In the genomic region with DNA sequence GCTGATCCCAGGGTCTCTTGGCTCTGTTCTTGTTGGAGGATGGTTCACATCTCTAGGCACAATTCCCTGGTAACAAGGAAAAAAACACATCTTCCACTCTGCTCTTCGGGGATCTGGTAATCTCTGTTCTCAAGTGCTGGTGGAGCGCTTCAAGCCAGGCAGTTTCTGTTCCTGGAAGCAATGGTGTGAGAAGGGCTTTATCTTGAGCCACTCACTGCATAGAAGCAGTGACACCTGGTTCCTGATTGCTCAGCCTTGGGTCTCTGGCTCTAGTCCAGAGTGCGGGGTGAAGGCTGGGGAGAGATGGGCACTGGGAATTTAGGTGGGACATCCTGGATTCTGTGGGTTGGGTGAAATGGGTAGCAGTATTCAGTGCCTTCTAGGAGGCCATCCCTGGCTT, we compare ENCODE assay signal across 11 cellular contexts. TPM values are rescaled to one million over a fixed set of nuclear protein-coding genes. Genes with fewer than 3 reads are reported as not detected.
A peak's percentile ranks its signal among the peaks of the same experiment; 100 is the strongest.
DNase-seq lines count a peak whose midpoint lies in the region; ATAC-seq and TF ChIP-seq lines count a peak whose summit lies in the region.
"Had no signal": no experiment of that assay in that cellular context is flagged by ENCODE, and none has a peak within 500 bp of the region (broad histone marks: within the 10 kb centered on the region; RNA-seq: fewer than 3 reads in every experiment).

No MANE protein-coding gene starts in this region.

- H3K9me3 ChIP-seq in BLaER1 (no peaks in the 10 kb centered on the region), testis (no peaks in the 10 kb centered on the region)

- intact Hi-C loops in left ventricle myocardium superior (cut with micrococcal nuclease) (no loop called here), testis (cut with DNase I; ENCODE audit: low total_unique reads) (no loop called here)

- 75 to 86% methylated on average over 3 of the region's 3 CpGs for WGBS in testis, 2 donors

- ATAC-seq in GM19397 (IDR thresholded peaks at IDR 0.05; ENCODE audit: unreplicated experiment) (peak; percentile 65), HG03175 (IDR thresholded peaks at IDR 0.05; ENCODE audit: unreplicated experiment) (peak; percentile 70), left ventricle myocardium superior (peak; percentile 5)

- H4K20me1 ChIP-seq in BLaER1 = peaks cover 100% of the 10 kb centered on the region

- no peak for DNase-seq in left ventricle myocardium superior
- no peak for DNase-seq in NCI-H446 treated with DMSO at 0.1 percent for 48 hours (lab: John Stamatoyannopoulos, UW)
- DNase-seq in testis = no peak
- no peak for DNase-seq in stimulated activated CD8-positive, alpha-beta memory T cell treated with anti-CD3 and anti-CD28 coated beads, Interleukin-4, amount 100 ng/mL, for 48 hours
- no peak for DNase-seq in RKO (ENCODE audit: low spot score)
- DNase-seq: activated T-cell treated with anti-CD3 and anti-CD28 coated beads, Interleukin-2, amount 50 U/mL, for 1 hour; NCI-H1694 treated with DMSO at 0.1 percent for 48 hours; nucleus accumbens had no signal

- H3K9ac ChIP-seq in BLaER1 = no peak overlapping the region

- H3K4me3 ChIP-seq in BLaER1 (no peak overlapping the region), testis (no peak overlapping the region)

- no peak overlapping the region for H3K27ac ChIP-seq in BLaER1
- no peak overlapping the region for H3K27ac ChIP-seq in testis

- H3K27me3 ChIP-seq in BLaER1 (no peaks in the 10 kb centered on the region), testis (no peaks in the 10 kb centered on the region)

- H3K4me1 ChIP-seq in BLaER1 (peaks cover 52% of the 10 kb centered on the region), testis (peaks cover 6% of the 10 kb centered on the region)

- TF ChIP-seq CTCF in testis (IDR thresholded peaks at IDR 0.05) = no peak

- H3K4me2 ChIP-seq in BLaER1 = peak overlapping the region; percentile 57

- H3K36me3 ChIP-seq in BLaER1 (peaks cover 47% of the 10 kb centered on the region), testis (ENCODE audit: low read depth, missing control alignments) (no peaks in the 10 kb centered on the region)

- no peak for TF ChIP-seq POLR2A in testis (IDR thresholded peaks at IDR 0.05)

RNA-seq across cellular contexts. Expression of gene AKAP1, which starts 14.1 kb away (rescaled TPM):
- total RNA-seq in left ventricle myocardium superior (282 TPM), testis (100 to 1,000 TPM in 1 of 2 donors, 10 to 100 TPM in 1; 73.0 to 304 TPM)
- 224 TPM for polyA plus RNA-seq in testis (ENCODE audit: insufficient read depth, low read depth, low replicate concordance)

Comparison
In these comparisons a context has a peak if more than half of its experiments do, and no peak if none do; other contexts are left out.
1. ATAC-seq: peak in every context shown above with its lines; median percentile 70 in HG03175; 65 in GM19397; 5 in left ventricle myocardium superior.